ENCODE assay signal across 8 cellular contexts in the genomic region with DNA sequence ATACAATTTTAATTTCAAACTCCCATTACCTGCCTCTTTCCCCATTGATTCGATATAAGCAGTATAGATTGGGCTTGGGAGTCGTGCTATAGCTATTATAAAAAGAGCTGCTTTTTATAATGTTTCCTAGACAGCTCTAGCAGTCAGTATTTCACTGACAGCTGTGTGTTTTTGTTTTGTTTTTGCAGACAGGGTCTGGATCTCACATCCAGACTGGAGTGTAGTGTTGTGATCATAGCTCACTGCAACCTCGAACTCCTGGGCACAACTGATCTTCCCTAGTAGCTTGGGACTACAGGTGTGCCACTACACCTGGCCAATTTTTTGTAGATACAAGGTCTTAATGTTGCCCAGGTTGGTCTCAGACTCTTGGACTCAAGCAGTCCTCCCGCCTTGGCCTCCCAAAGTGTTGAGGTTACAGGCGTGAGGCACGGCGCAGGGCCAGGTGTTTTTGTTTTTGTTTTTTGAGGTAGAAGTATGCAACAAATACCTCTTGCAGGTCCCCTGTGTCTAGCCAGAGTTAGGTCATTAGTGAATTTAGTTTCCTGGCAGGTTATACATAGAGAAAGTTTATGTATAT. TPM values are rescaled to one million over a fixed set of nuclear protein-coding genes. Genes with fewer than 3 reads are reported as not detected.
A peak's percentile ranks its signal among the peaks of the same experiment; 100 is the strongest.
DNase-seq lines count a peak whose midpoint lies in the region; ATAC-seq and TF ChIP-seq lines count a peak whose summit lies in the region.

No MANE protein-coding gene starts in this region.

- WGBS in IMR-90 (ENCODE audit: extremely low coverage in 2 of 2, insufficient read length in 1 of 2), 2 experiments, result 0% methylated on average over 1 of the region's 7 CpGs; no CpG with 5 or more reads in 1 of the 2 experiments

- H2BK5ac ChIP-seq in IMR-90 (ENCODE audit: low read depth, low read length, poor library complexity, severe bottlenecking), result no peak overlapping the region

- no peak overlapping the region for H3K18ac ChIP-seq in IMR-90 (ENCODE audit: low read depth, low read length)

- ATAC-seq in IMR-90 (ENCODE audit: low read depth) (no peak), GM19351 (IDR thresholded peaks at IDR 0.05; ENCODE audit: unreplicated experiment) (no peak), GM18867 (IDR thresholded peaks at IDR 0.05; ENCODE audit: unreplicated experiment) (no peak), HG03139 (IDR thresholded peaks at IDR 0.05; ENCODE audit: unreplicated experiment) (no peak)

- no peak overlapping the region for H4K5ac ChIP-seq in IMR-90 (ENCODE audit: low read depth, low read length)

- H3K14ac ChIP-seq in IMR-90 (replicated peaks; ENCODE audit: low read depth, low read length), result no peak overlapping the region

- peaks cover 51% of the 10 kb centered on the region for H4K20me1 ChIP-seq in IMR-90 (ENCODE audit: insufficient read depth, low read length)

- H3K9ac ChIP-seq in IMR-90 (ENCODE audit: low read depth, low read length) (peak overlapping the region; percentile 18; the same call in 1 of the 2 replicates), muscle layer of colon (ENCODE audit: low read length) (peak overlapping the region; percentile 4)

- no peak overlapping the region for H2AK5ac ChIP-seq in IMR-90 (ENCODE audit: low read depth, low read length)

- no peak overlapping the region for H3K56ac ChIP-seq in IMR-90 (ENCODE audit: extremely low read depth, insufficient read depth, low read length)

- H2AFZ ChIP-seq in IMR-90 (replicated peaks; ENCODE audit: low read length, poor library complexity), result no peak overlapping the region

- peak overlapping the region; percentile 2 for H3K23ac ChIP-seq in IMR-90 (ENCODE audit: low read depth, low read length)

- H3K9me3 ChIP-seq in IMR-90 (ENCODE audit: control insufficient read depth, insufficient read depth, low read length) (no peaks in the 10 kb centered on the region), breast epithelium (no peaks in the 10 kb centered on the region), muscle layer of colon (ENCODE audit: low read length) (no peaks in the 10 kb centered on the region)

- no peak for DNase-seq in AG04449 (ENCODE audit: low read depth, low spot score)
- DNase-seq in IMR-90, result no peak
- DNase-seq in breast epithelium (ENCODE audit: low spot score in 2 of 2), result no peak
- DNase-seq in head of caudate nucleus, result no peak

- H3K4me3 ChIP-seq in AG04449 (ENCODE audit: low read depth, low read length), result peak overlapping the region; percentile 96
- H3K4me3 ChIP-seq in IMR-90 (ENCODE audit: insufficient read depth, low read depth, low read length), result no peak overlapping the region; the same call in 1 of the 2 replicates
- peak overlapping the region; percentile 93 to 99 (median 98) for H3K4me3 ChIP-seq in breast epithelium
- H3K4me3 ChIP-seq in muscle layer of colon (ENCODE audit: low read depth in 1 of 2, low read length in 2 of 2), result peak overlapping the region; percentile 65 to 95

- TF ChIP-seq POLR2A in IMR-90 (IDR thresholded peaks at IDR 0.05; ENCODE audit: low read depth, low read length) (no peak), breast epithelium (IDR thresholded peaks at IDR 0.05) (no peak)

- POLR2A ChIA-PET in AG04449 (lab: Yijun Ruan, JAX), result interaction anchor here (1.3 to 3.2 kb wide), 2 partner anchors 64 to 225 kb away, joined by 3 to 40 read pairs; a partner anchor contains a TSS
- POLR2A ChIA-PET in IMR-90 (lab: Charles Lee; ENCODE audit: unreplicated experiment), result no interaction called here

- H3K36me3 ChIP-seq in IMR-90 (ENCODE audit: control insufficient read depth, insufficient read depth, low read length) (peaks cover 1% of the 10 kb centered on the region; the same call in 1 of the 2 replicates), breast epithelium (no peaks in the 10 kb centered on the region), muscle layer of colon (ENCODE audit: insufficient read depth, low read length) (no peaks in the 10 kb centered on the region)

- in situ Hi-C loops in IMR-90 (cut with MboI; ENCODE audit: low sequenced_read_pairs), result no loop called here

- no TSS peak for BruUV-seq in IMR-90 (replicated peaks; lab: Mats Ljungman, UMichigan)

- peak overlapping the region; percentile 87 for H3K4me2 ChIP-seq in IMR-90 (ENCODE audit: low read depth, low read length)

- TF ChIP-seq RAD21 in IMR-90 (IDR thresholded peaks at IDR 0.05; ENCODE audit: low read length), result no peak

- no peak overlapping the region for H3K4ac ChIP-seq in IMR-90 (ENCODE audit: low read depth, low read length)

- intact Hi-C loops in IMR-90 (cut with micrococcal nuclease) (loop anchor here (5.0 kb wide), 1 partner anchor 102 kb away; a partner anchor contains a TSS), breast epithelium (cut with DNase I; ENCODE audit: low total_unique reads) (loop anchor here (10.0 kb wide), 1 partner anchor 99 kb away; a partner anchor contains a TSS), head of caudate nucleus (cut with DNase I) (no loop called here)

- TF ChIP-seq CTCF in AG04449 (IDR thresholded peaks at IDR 0.05; ENCODE audit: insufficient read depth, low read length, missing control alignments), result no peak
- no peak for TF ChIP-seq CTCF in IMR-90 (conservative IDR thresholded peaks at IDR 0.05; ENCODE audit: low read depth, low read length)
- TF ChIP-seq CTCF in breast epithelium (IDR thresholded peaks at IDR 0.05), result no peak

- no peak overlapping the region for H4K91ac ChIP-seq in IMR-90 (ENCODE audit: insufficient read depth, low read depth, low read length)

- H3K27me3 ChIP-seq in IMR-90 (ENCODE audit: control insufficient read depth, insufficient read depth, low read length) (no peaks in the 10 kb centered on the region), breast epithelium (no peaks in the 10 kb centered on the region), muscle layer of colon (ENCODE audit: control insufficient read depth in 1 of 2, insufficient read depth in 2 of 2, low read length in 2 of 2) (no peaks in the 10 kb centered on the region)

- H2BK20ac ChIP-seq in IMR-90 (ENCODE audit: low read depth, low read length), result no peak overlapping the region

- no peak overlapping the region for H4K8ac ChIP-seq in IMR-90 (ENCODE audit: low read depth in 2 of 2, low read length in 2 of 2)

- peaks cover under 1 to 27% of the 10 kb centered on the region in 2 experiments; a peak in 3 of 4 replicates for H3K79me1 ChIP-seq in IMR-90 (ENCODE audit: low read depth in 1 of 2, low read length in 2 of 2)

- no peak overlapping the region for H2BK120ac ChIP-seq in IMR-90 (ENCODE audit: low read depth, low read length)

- CTCF ChIA-PET in AG04449 (lab: Yijun Ruan, JAX) (interaction anchor here (0.8 to 9.7 kb wide), 3 partner anchors 15 to 258 kb away, joined by 3 to 98 read pairs (median 4); no protein-coding TSS in a partner anchor), IMR-90 (lab: Yijun Ruan, JAX) (no interaction called here)

- H3K9me1 ChIP-seq in IMR-90 (ENCODE audit: insufficient read depth, low read length), result no peaks in the 10 kb centered on the region; the same call in 1 of the 2 replicates

- dilution Hi-C loops in IMR-90 (cut with HindIII; ENCODE audit: low sequenced_read_pairs, unreplicated experiment), result no loop called here

- no peaks in the 10 kb centered on the region; the same call in none of the 2 replicates for H3K4me1 ChIP-seq in IMR-90 (ENCODE audit: control insufficient read depth, insufficient read depth, low read length)
- peaks cover 0 to 7% of the 10 kb centered on the region in 2 donors for H3K4me1 ChIP-seq in breast epithelium
- peaks cover 14% of the 10 kb centered on the region for H3K4me1 ChIP-seq in muscle layer of colon (ENCODE audit: insufficient read depth, low read length)

- no peak overlapping the region for H2BK15ac ChIP-seq in IMR-90 (ENCODE audit: low read depth, low read length)

- H2AK9ac ChIP-seq in IMR-90 (replicated peaks; ENCODE audit: low read depth, low read length, poor library complexity), result no peak overlapping the region

- H3K27ac ChIP-seq in IMR-90 (ENCODE audit: insufficient read depth, low read length), result no peak overlapping the region
- H3K27ac ChIP-seq in breast epithelium, result peak overlapping the region; percentile 93 to 96
- H3K27ac ChIP-seq in muscle layer of colon (ENCODE audit: low read depth, low read length), result peak overlapping the region; percentile 99

TF ChIP-seq in IMR-90, 13 proteins besides CTCF, POLR2A, EP300 and RAD21 (continues in another document):
- TF ChIP-seq CHD1 (IDR thresholded peaks at IDR 0.05; ENCODE audit: low read depth, low read length) (no peak), BHLHE40 (IDR thresholded peaks at IDR 0.05; ENCODE audit: low read depth, low read length) (no peak), RFX5 (IDR thresholded peaks at IDR 0.05; ENCODE audit: low read depth, low read length) (no peak), MXI1 (IDR thresholded peaks at IDR 0.05; ENCODE audit: borderline replicate concordance, low read depth, low read length) (no peak), NFE2L2 (IDR thresholded peaks at IDR 0.05; ENCODE audit: low read depth, low read length) (no peak), FOS (IDR thresholded peaks at IDR 0.05; ENCODE audit: low read depth, low read length) (no peak)
- TF ChIP-seq, protein P1, sequence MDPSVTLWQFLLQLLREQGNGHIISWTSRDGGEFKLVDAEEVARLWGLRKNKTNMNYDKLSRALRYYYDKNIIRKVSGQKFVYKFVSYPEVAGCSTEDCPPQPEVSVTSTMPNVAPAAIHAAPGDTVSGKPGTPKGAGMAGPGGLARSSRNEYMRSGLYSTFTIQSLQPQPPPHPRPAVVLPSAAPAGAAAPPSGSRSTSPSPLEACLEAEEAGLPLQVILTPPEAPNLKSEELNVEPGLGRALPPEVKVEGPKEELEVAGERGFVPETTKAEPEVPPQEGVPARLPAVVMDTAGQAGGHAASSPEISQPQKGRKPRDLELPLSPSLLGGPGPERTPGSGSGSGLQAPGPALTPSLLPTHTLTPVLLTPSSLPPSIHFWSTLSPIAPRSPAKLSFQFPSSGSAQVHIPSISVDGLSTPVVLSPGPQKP (IDR thresholded peaks at IDR 0.05; ENCODE audit: borderline replicate concordance, low read depth, low read length), result no peak

RNA-seq across cellular contexts. Expression of a gene that starts 1.7 kb away (rescaled TPM):
- total RNA-seq in IMR-90 (2012; rRNA removed) (56.6 and 85.0 TPM in 2 replicates), breast epithelium (10 to 100 TPM; 83.4 to 96.7 (median 91.0) TPM)
- polyA plus RNA-seq in IMR-90 (2012; rRNA removed), result 98.2 and 124 TPM in 2 replicates
- 38.2 and 66.5 TPM in 2 replicates for polyA plus RNA-seq in IMR-90 (2012; cell fraction: cytosol; rRNA removed)
- polyA plus RNA-seq in IMR-90 (2012; cell fraction: nucleus; rRNA removed; ENCODE audit: low replicate concordance), result 47.5 and 89.7 TPM in 2 replicates

RNA-seq across cellular contexts. Expression of a gene that starts 35.0 kb away (rescaled TPM):
- 122 and 151 TPM in 2 replicates for total RNA-seq in IMR-90 (2012; rRNA removed)
- 141 and 144 TPM in 2 replicates for polyA plus RNA-seq in IMR-90 (2012; rRNA removed)
- polyA plus RNA-seq in IMR-90 (2012; cell fraction: cytosol; rRNA removed), result 162 and 164 TPM in 2 replicates
- polyA plus RNA-seq in IMR-90 (2012; cell fraction: nucleus; rRNA removed; ENCODE audit: low replicate concordance), result 137 and 158 TPM in 2 replicates
- 10 to 100 TPM; 85.5 to 96.0 (median 89.4) TPM for total RNA-seq in breast epithelium

RNA-seq across cellular contexts. Expression of a gene that starts 38.3 kb away (rescaled TPM):
- 0.18 and 0.56 TPM in 2 replicates for total RNA-seq in IMR-90 (2012; rRNA removed)
- polyA plus RNA-seq in IMR-90 (2012; rRNA removed), result 0.26 and 0.30 TPM in 2 replicates
- 0.09 and 0.26 TPM in 2 replicates for polyA plus RNA-seq in IMR-90 (2012; cell fraction: cytosol; rRNA removed)
- polyA plus RNA-seq in IMR-90 (2012; cell fraction: nucleus; rRNA removed; ENCODE audit: low replicate concordance), result 2.4 and 3.6 TPM in 2 replicates
- total RNA-seq in breast epithelium, result 1 to 10 TPM; 2.3 to 5.7 (median 4.5) TPM
